ENCODE assay signal across 32 cellular contexts in genomic region chr7:39529582-39529981, GRCh38.
"Had no signal": no experiment of that assay in that cellular context is flagged by ENCODE, and none has a peak within 500 bp of the region (broad histone marks: within the 10 kb centered on the region; RNA-seq: fewer than 3 reads in every experiment).

No MANE protein-coding gene starts in this region.

- DNase-seq: Karpas-422, Kasumi-1, MG63, MM.1S, MV-4-11, NCI-H1048, NCI-H1092, NCI-H1092 treated with DMSO at 0.1 percent for 48 hours, NCI-H1105, NCI-H1417, NCI-H1417 treated with DMSO at 0.1 percent for 48 hours, NCI-H1436, NCI-H1436 treated with DMSO at 0.1 percent for 48 hours, NCI-H146, NCI-H1694, NCI-H1694 treated with DMSO at 0.1 percent for 48 hours, NCI-H187, NCI-H187 treated with DMSO at 0.1 percent for 48 hours, NCI-H1930, NCI-H2029, NCI-H2029 treated with DMSO at 0.1 percent for 48 hours, NCI-H2081, NCI-H2081 treated with DMSO at 0.1 percent for 48 hours, NCI-H2107, NCI-H2171, NCI-H2227 treated with DMSO at 0.1 percent for 48 hours, NCI-H226, NCI-H345, NCI-H446, NCI-H446 treated with DMSO at 0.1 percent for 48 hours, NCI-H510A, NCI-H510A treated with DMSO at 0.1 percent for 48 hours had no signal

- H3K4me3 ChIP-seq: MG63 had no signal

- H3K36me3 ChIP-seq: MG63 had no signal

- H3K27me3 ChIP-seq: MG63 had no signal

- H3K9me3 ChIP-seq: MG63 had no signal
